1 cellular context compared by ENCODE assay signal in the genomic region with DNA sequence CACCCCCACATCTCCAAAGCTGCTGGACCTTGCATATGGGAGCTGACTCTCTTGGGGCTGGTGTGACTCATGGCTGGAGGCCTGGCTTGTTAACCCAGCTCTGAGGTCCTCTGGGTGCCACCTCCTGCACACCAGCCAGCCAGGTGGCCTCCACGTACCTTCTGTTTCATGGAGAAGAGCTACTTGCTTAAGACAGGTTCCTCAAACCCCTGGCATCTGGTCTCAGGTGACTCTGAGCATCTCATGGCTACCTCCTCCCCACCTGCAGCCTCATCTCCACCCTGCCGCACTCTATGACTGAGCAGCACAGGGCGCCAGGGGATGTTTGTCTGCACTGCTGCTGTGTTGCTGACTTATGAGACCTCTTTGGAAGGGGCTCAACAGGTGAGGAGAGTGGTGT.
TF ChIP-seq lines count a peak whose summit lies in the region.

No MANE protein-coding gene starts in this region.

TF ChIP-seq in H1, 55 proteins besides CTCF, POLR2A, EP300 and RAD21:
- no peak for TF ChIP-seq EZH2 (IDR thresholded peaks at IDR 0.05; ENCODE audit: low read depth, low read length, severe bottlenecking)
- TF ChIP-seq RXRA (IDR thresholded peaks at IDR 0.05; ENCODE audit: insufficient read depth, low read depth, low read length): no peak
- TF ChIP-seq BRCA1 (IDR thresholded peaks at IDR 0.05; ENCODE audit: low read depth, low read length): no peak
- no peak for TF ChIP-seq SP1 (IDR thresholded peaks at IDR 0.05; ENCODE audit: low read depth, low read length)
- TF ChIP-seq CREB1 (IDR thresholded peaks at IDR 0.05): no peak
- no peak for TF ChIP-seq CTBP2 (IDR thresholded peaks at IDR 0.05; ENCODE audit: borderline replicate concordance, insufficient read depth, insufficient read length, low read length)
- TF ChIP-seq KDM5A (IDR thresholded peaks at IDR 0.05; ENCODE audit: low read length): no peak
- no peak for TF ChIP-seq TEAD4 (IDR thresholded peaks at IDR 0.05; ENCODE audit: low read depth, low read length)
- TF ChIP-seq RNF2 (IDR thresholded peaks at IDR 0.05; ENCODE audit: borderline replicate concordance, low read depth, low read length, missing control alignments, poor library complexity, severe bottlenecking): no peak
- TF ChIP-seq, protein P1, sequence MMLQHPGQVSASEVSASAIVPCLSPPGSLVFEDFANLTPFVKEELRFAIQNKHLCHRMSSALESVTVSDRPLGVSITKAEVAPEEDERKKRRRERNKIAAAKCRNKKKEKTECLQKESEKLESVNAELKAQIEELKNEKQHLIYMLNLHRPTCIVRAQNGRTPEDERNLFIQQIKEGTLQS (IDR thresholded peaks at IDR 0.05; ENCODE audit: insufficient read depth, low read depth, low read length): no peak
- no peak for TF ChIP-seq SP2 (IDR thresholded peaks at IDR 0.05; ENCODE audit: low read length)
- TF ChIP-seq JUN (IDR thresholded peaks at IDR 0.05; ENCODE audit: low read depth, low read length): no peak
- no peak for TF ChIP-seq BACH1 (IDR thresholded peaks at IDR 0.05; ENCODE audit: low read length)
- no peak for TF ChIP-seq CBX8 (IDR thresholded peaks at IDR 0.05; ENCODE audit: borderline replicate concordance, low read depth, low read length)
